32 cellular contexts compared by ENCODE assay signal in the genomic region with DNA sequence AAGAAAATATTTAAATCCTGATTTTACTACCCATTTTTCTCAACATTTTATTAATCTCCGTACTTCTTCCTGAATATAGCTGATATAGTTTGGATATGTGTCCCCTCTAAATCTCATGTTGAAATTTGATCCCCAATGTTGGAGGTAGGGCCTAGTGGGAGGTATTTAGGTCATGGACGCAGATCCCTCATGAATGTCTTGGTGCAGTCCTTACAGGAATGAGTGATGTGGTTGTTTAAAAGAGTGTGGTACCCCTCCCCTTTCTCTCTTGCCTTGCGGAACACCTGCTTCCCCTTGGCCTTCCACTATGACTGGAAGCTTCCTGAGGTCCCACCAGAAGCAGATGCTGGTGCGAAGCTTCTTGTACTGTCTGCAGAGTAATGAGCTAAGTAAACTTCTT.
"Had no signal": no experiment of that assay in that cellular context is flagged by ENCODE, and none has a peak within 500 bp of the region (broad histone marks: within the 10 kb centered on the region; RNA-seq: fewer than 3 reads in every experiment).

No MANE protein-coding gene starts in this region.

- H3K27me3 ChIP-seq: brain microvascular endothelial cell, esophagus squamous epithelium had no signal

- H3K9me3 Mint-ChIP-seq: activated CD4-positive, alpha-beta memory T cell treated with anti-CD3 and anti-CD28 coated beads for 36 hours; activated CD4-positive, alpha-beta T cell treated with anti-CD3 and anti-CD28 coated beads, Interleukin-2, amount 10 ng/mL, durations not matched to agents 24 days and 14 days; activated T-cell treated with anti-CD3 and anti-CD28 coated beads, Interleukin-2, amount 50 U/mL, for 24 hours; activated T-cell treated with anti-CD3 and anti-CD28 coated beads, Interleukin-2, amount 50 U/mL, for 72 hours; central memory CD8-positive, alpha-beta T cell; effector memory CD8-positive, alpha-beta T cell; T-helper 2 cell treated with Interferon-gamma antibody and Interleukin-4, amounts not matched to agents 5 μg/mL and 100 μg/mL, for 36 hours had no signal

- H3K4me3 Mint-ChIP-seq: activated CD4-positive, alpha-beta memory T cell treated with anti-CD3 and anti-CD28 coated beads for 36 hours; activated CD4-positive, alpha-beta T cell treated with anti-CD3 and anti-CD28 coated beads for 36 hours; activated CD4-positive, alpha-beta T cell treated with anti-CD3 and anti-CD28 coated beads, Interleukin-2, amount 10 ng/mL, durations not matched to agents 24 days and 14 days; activated CD8-positive, alpha-beta memory T cell treated with anti-CD3 and anti-CD28 coated beads, Interleukin-2, amount 10 ng/mL, durations not matched to agents 7 days and 5 days; activated CD8-positive, alpha-beta T cell treated with anti-CD3 and anti-CD28 coated beads, Interleukin-2, amount 10 ng/mL, durations not matched to agents 7 days and 5 days; activated naive CD8-positive, alpha-beta T cell; activated T-cell treated with anti-CD3 and anti-CD28 coated beads, Interleukin-2, amount 50 U/mL, for 24 hours; activated T-cell treated with anti-CD3 and anti-CD28 coated beads, Interleukin-2, amount 50 U/mL, for 72 hours; central memory CD8-positive, alpha-beta T cell; effector memory CD8-positive, alpha-beta T cell; T-helper 17 cell; T-helper 2 cell treated with Interferon-gamma antibody and Interleukin-4, amounts not matched to agents 5 μg/mL and 100 μg/mL, for 36 hours had no signal

- H3K36me3 ChIP-seq: brain microvascular endothelial cell, esophagus squamous epithelium, WERI-Rb-1 had no signal

- ATAC-seq: activated CD4-positive, alpha-beta T cell treated with anti-CD3 and anti-CD28 coated beads for 36 hours; activated CD8-positive, alpha-beta memory T cell treated with anti-CD3 and anti-CD28 coated beads, Interleukin-2, amount 10 ng/mL, durations not matched to agents 7 days and 5 days; activated CD8-positive, alpha-beta T cell treated with anti-CD3 and anti-CD28 coated beads, Interleukin-2, amount 10 ng/mL, durations not matched to agents 7 days and 5 days; activated T-cell treated with anti-CD3 and anti-CD28 coated beads, Interleukin-2, amount 50 U/mL, for 72 hours; effector memory CD8-positive, alpha-beta T cell; T-helper 17 cell had no signal

- H3K4me3 ChIP-seq: esophagus squamous epithelium had no signal

- H3K36me3 Mint-ChIP-seq: activated CD4-positive, alpha-beta memory T cell treated with anti-CD3 and anti-CD28 coated beads for 36 hours had no signal

- H3K27me3 Mint-ChIP-seq: activated CD4-positive, alpha-beta memory T cell treated with anti-CD3 and anti-CD28 coated beads for 36 hours; activated CD4-positive, alpha-beta T cell treated with anti-CD3 and anti-CD28 coated beads for 36 hours; activated CD4-positive, alpha-beta T cell treated with anti-CD3 and anti-CD28 coated beads, Interleukin-2, amount 10 ng/mL, durations not matched to agents 24 days and 14 days; activated CD8-positive, alpha-beta memory T cell treated with anti-CD3 and anti-CD28 coated beads, Interleukin-2, amount 10 ng/mL, durations not matched to agents 7 days and 5 days; activated naive CD8-positive, alpha-beta T cell; activated T-cell treated with anti-CD3 and anti-CD28 coated beads, Interleukin-2, amount 50 U/mL, for 24 hours; central memory CD8-positive, alpha-beta T cell; effector memory CD8-positive, alpha-beta T cell; T-helper 17 cell had no signal

- DNase-seq: activated CD4-positive, alpha-beta memory T cell treated with anti-CD3 and anti-CD28 coated beads for 36 hours; activated CD4-positive, alpha-beta T cell treated with anti-CD3 and anti-CD28 coated beads for 36 hours; activated CD4-positive, CD25-positive, alpha-beta regulatory T cell; activated CD4-positive, CD25-positive, alpha-beta regulatory T cell treated with anti-CD3 and anti-CD28 coated beads, Interleukin-2, amount 50 U/mL, for 72 hours; activated CD8-positive, alpha-beta memory T cell treated with anti-CD3 and anti-CD28 coated beads, Interleukin-2, amount 10 ng/mL, durations not matched to agents 7 days and 5 days; activated CD8-positive, alpha-beta memory T cell treated with anti-CD3 and anti-CD28 coated beads, Interleukin-2, amount 50 U/mL, for 4 hours; activated CD8-positive, alpha-beta T cell treated with anti-CD3 and anti-CD28 coated beads, Interleukin-2, amount 10 ng/mL, durations not matched to agents 7 days and 5 days; activated gamma-delta T cell treated with Interleukin-2 at 50 U/mL for 16 hours; activated naive CD4-positive, alpha-beta T cell treated with anti-CD3 and anti-CD28 coated beads, Interleukin-2, amount 50 U/mL, for 16 hours; activated naive CD4-positive, alpha-beta T cell treated with Interleukin-2 at 50 U/mL for 16 hours; activated T-cell treated with anti-CD3 and anti-CD28 coated beads for 4 hours; activated T-cell treated with anti-CD3 and anti-CD28 coated beads, Interleukin-2, amount 50 U/mL, for 24 hours; activated T-cell treated with anti-CD3 and anti-CD28 coated beads, Interleukin-2, amount 50 U/mL, for 72 hours; amniotic stem cell; anterior cingulate cortex; brain microvascular endothelial cell; cortex of kidney; dermis blood vessel endothelial cell; effector CD4-positive, alpha-beta T cell; effector memory CD8-positive, alpha-beta T cell; esophagus squamous epithelium; foreskin melanocyte; head of caudate nucleus; T-helper 1 cell; T-helper 17 cell; T1000; WERI-Rb-1 had no signal

- H3K27ac Mint-ChIP-seq: activated CD4-positive, alpha-beta memory T cell treated with anti-CD3 and anti-CD28 coated beads for 36 hours; activated CD4-positive, alpha-beta T cell treated with anti-CD3 and anti-CD28 coated beads for 36 hours; activated CD4-positive, alpha-beta T cell treated with anti-CD3 and anti-CD28 coated beads, Interleukin-2, amount 10 ng/mL, durations not matched to agents 24 days and 14 days; activated CD8-positive, alpha-beta memory T cell treated with anti-CD3 and anti-CD28 coated beads, Interleukin-2, amount 10 ng/mL, durations not matched to agents 7 days and 5 days; activated CD8-positive, alpha-beta T cell treated with anti-CD3 and anti-CD28 coated beads, Interleukin-2, amount 10 ng/mL, durations not matched to agents 7 days and 5 days; activated naive CD8-positive, alpha-beta T cell; activated T-cell treated with anti-CD3 and anti-CD28 coated beads, Interleukin-2, amount 50 U/mL, for 24 hours; activated T-cell treated with anti-CD3 and anti-CD28 coated beads, Interleukin-2, amount 50 U/mL, for 72 hours; effector memory CD8-positive, alpha-beta T cell; T-helper 17 cell; T-helper 2 cell treated with Interferon-gamma antibody and Interleukin-4, amounts not matched to agents 5 μg/mL and 100 μg/mL, for 36 hours had no signal

- H3K27ac ChIP-seq: brain microvascular endothelial cell, epithelial cell of prostate, esophagus squamous epithelium, WERI-Rb-1 had no signal

- H3K9me3 ChIP-seq: esophagus squamous epithelium had no signal
